Comparison of ENCODE assay signal across 24 cellular contexts in genomic region chr12:52341066-52341580, GRCh38. TPM values are rescaled to one million over a fixed set of nuclear protein-coding genes. Genes with fewer than 3 reads are reported as not detected.
"Had no signal": no experiment of that assay in that cellular context is flagged by ENCODE, and none has a peak within 500 bp of the region (broad histone marks: within the 10 kb centered on the region; RNA-seq: fewer than 3 reads in every experiment).

No MANE protein-coding gene starts in this region.

- H3K9ac ChIP-seq: SK-N-SH had no signal

- H3K27ac ChIP-seq: RWPE1 had no signal

- H3K4me2 ChIP-seq: SK-N-SH had no signal

- DNase-seq: IMR-90, Karpas-422, KG1, MG63, NCI-H1092, NCI-H1105 treated with DMSO at 0.1 percent for 48 hours, NCI-H1417 treated with DMSO at 0.1 percent for 48 hours, NCI-H146, NCI-H187, NCI-H2029, NCI-H2081 treated with DMSO at 0.1 percent for 48 hours, NCI-H2171, NCI-H226, NCI-H446, NCI-H510A, NCI-H524 treated with DMSO at 0.1 percent for 48 hours, NCI-H69, NCI-H774, SHP77, SK-N-SH had no signal

- H3K9me3 ChIP-seq: MG63 had no signal

- FAIRE-seq: HepG2 had no signal

- H3K27me3 ChIP-seq: MG63 had no signal

- H3K4me3 ChIP-seq: MG63 had no signal

- H3K36me3 ChIP-seq: MG63 had no signal

RNA-seq across cellular contexts. Expression of gene KRT83, which starts 19.9 kb away (rescaled TPM):
- total RNA-seq: HepG2, IMR-90, SK-MEL-5 had no signal
- polyA plus RNA-seq: HepG2, IMR-90 had no signal

RNA-seq across cellular contexts. Expression of gene KRT85, which starts 26.2 kb away (rescaled TPM):
- total RNA-seq: HepG2, HT1080, IMR-90, SK-MEL-5 had no signal
- polyA plus RNA-seq: HepG2, IMR-90, SK-N-SH had no signal

RNA-seq across cellular contexts. Expression of gene KRT84, which starts 44.3 kb away (rescaled TPM):
- total RNA-seq: HepG2, HT1080, IMR-90, SK-MEL-5 had no signal
- polyA plus RNA-seq: HepG2, IMR-90, SK-N-SH had no signal

RNA-seq across cellular contexts. Expression of gene KRT81, which starts 49.8 kb away (rescaled TPM):
- total RNA-seq: HepG2 had no signal
- polyA plus RNA-seq: HepG2 had no signal
